26 cellular contexts compared by ENCODE assay signal in the genomic region with DNA sequence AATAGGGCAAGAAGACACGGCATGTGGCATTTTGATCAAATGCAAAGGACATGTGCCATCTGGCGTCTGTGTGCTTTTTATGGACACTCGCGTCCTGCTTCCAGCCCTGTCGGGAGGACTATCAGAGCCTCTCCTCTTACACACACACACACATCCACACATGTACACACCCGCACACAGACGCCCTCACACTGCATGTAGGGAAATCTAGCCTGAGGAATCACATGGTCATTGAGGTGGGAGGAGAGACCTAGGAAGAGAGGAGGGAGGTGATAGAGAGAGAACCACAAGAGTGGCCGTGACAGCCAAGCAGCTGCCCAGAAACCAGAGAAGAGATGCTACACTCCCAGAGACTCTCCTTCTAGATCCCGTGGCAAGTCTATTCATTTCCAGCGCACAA.
"Had no signal": no experiment of that assay in that cellular context is flagged by ENCODE, and none has a peak within 500 bp of the region (broad histone marks: within the 10 kb centered on the region; RNA-seq: fewer than 3 reads in every experiment).

No MANE protein-coding gene starts in this region.

- ATAC-seq: lower lobe of right lung, right cardiac atrium had no signal

- H3K27ac Mint-ChIP-seq: activated B cell treated with CpG ODN at 0.5 μM for 24 hours; activated CD4-positive, alpha-beta T cell treated with anti-CD3 and anti-CD28 coated beads, Interleukin-2, amount 10 ng/mL, durations not matched to agents 24 days and 14 days; activated naive CD4-positive, alpha-beta T cell treated with anti-CD3 and anti-CD28 coated beads, Interleukin-2, amount 10 ng/mL, durations not matched to agents 7 days and 5 days; dendritic cell treated with granulocyte-macrophage colony-stimulating factor and Interleukin-4, amounts not matched to agents 40 ng/mL and 50 ng/mL, for 4 days; immature natural killer cell; nephron; progenitor cell of endocrine pancreas; stimulated activated naive CD8-positive, alpha-beta T cell treated with anti-CD3 and anti-CD28 coated beads, Interleukin-15, Interleukin-2, amounts not matched to agents 100 ng/mL and 50 ng/mL, for 24 hours had no signal

- H3K27me3 Mint-ChIP-seq: stimulated activated naive CD8-positive, alpha-beta T cell treated with anti-CD3 and anti-CD28 coated beads, Interleukin-15, Interleukin-2, amounts not matched to agents 100 ng/mL and 50 ng/mL, for 24 hours had no signal

- H3K9me3 Mint-ChIP-seq: activated B cell treated with CpG ODN at 0.5 μM for 24 hours; activated CD4-positive, alpha-beta T cell treated with anti-CD3 and anti-CD28 coated beads, Interleukin-2, amount 10 ng/mL, durations not matched to agents 24 days and 14 days; activated naive CD4-positive, alpha-beta T cell treated with anti-CD3 and anti-CD28 coated beads, Interleukin-2, amount 10 ng/mL, durations not matched to agents 7 days and 5 days; dendritic cell treated with granulocyte-macrophage colony-stimulating factor and Interleukin-4, amounts not matched to agents 40 ng/mL and 50 ng/mL, for 4 days; immature natural killer cell; nephron; stimulated activated naive CD8-positive, alpha-beta T cell treated with anti-CD3 and anti-CD28 coated beads, Interleukin-15, Interleukin-2, amounts not matched to agents 100 ng/mL and 50 ng/mL, for 24 hours had no signal

- H3K4me1 ChIP-seq: breast epithelium, esophagus squamous epithelium, lower lobe of right lung, suprapubic skin had no signal

- H3K36me3 Mint-ChIP-seq: activated naive CD4-positive, alpha-beta T cell treated with anti-CD3 and anti-CD28 coated beads, Interleukin-2, amount 10 ng/mL, durations not matched to agents 7 days and 5 days had no signal

- H3K4me3 ChIP-seq: breast epithelium, esophagus squamous epithelium, lower lobe of right lung, skin epidermis, suprapubic skin had no signal

- H3K4me3 Mint-ChIP-seq: activated B cell treated with CpG ODN at 0.5 μM for 24 hours; activated CD4-positive, alpha-beta T cell treated with anti-CD3 and anti-CD28 coated beads, Interleukin-2, amount 10 ng/mL, durations not matched to agents 24 days and 14 days; activated naive CD4-positive, alpha-beta T cell treated with anti-CD3 and anti-CD28 coated beads, Interleukin-2, amount 10 ng/mL, durations not matched to agents 7 days and 5 days; dendritic cell treated with granulocyte-macrophage colony-stimulating factor and Interleukin-4, amounts not matched to agents 40 ng/mL and 50 ng/mL, for 4 days; immature natural killer cell; nephron; stimulated activated naive CD8-positive, alpha-beta T cell treated with anti-CD3 and anti-CD28 coated beads, Interleukin-15, Interleukin-2, amounts not matched to agents 100 ng/mL and 50 ng/mL, for 24 hours had no signal

- H3K27me3 ChIP-seq: breast epithelium, esophagus squamous epithelium, suprapubic skin had no signal

- H3K36me3 ChIP-seq: breast epithelium, esophagus squamous epithelium, lower lobe of right lung, suprapubic skin had no signal

- DNase-seq: activated B cell treated with CpG ODN at 0.5 μM for 24 hours; activated CD4-positive, alpha-beta T cell treated with anti-CD3 and anti-CD28 coated beads, Interleukin-2, amount 10 ng/mL, durations not matched to agents 24 days and 14 days; activated CD8-positive, alpha-beta memory T cell treated with anti-CD3 and anti-CD28 coated beads, Interleukin-2, amount 50 U/mL, for 4 hours; activated effector memory CD4-positive, alpha-beta T cell treated with Interleukin-2 at 50 U/mL for 16 hours; activated naive CD4-positive, alpha-beta T cell treated with anti-CD3 and anti-CD28 coated beads, Interleukin-2, amount 10 ng/mL, durations not matched to agents 7 days and 5 days; activated T-cell treated with anti-CD3 and anti-CD28 coated beads, Interleukin-2, amount 50 U/mL, for 48 hours; aorta; cerebellar nuclear complex; effector memory CD4-positive, alpha-beta T cell; esophagus squamous epithelium; immature natural killer cell; lower lobe of right lung; nucleus accumbens; right cardiac atrium; stimulated activated CD4-positive, alpha-beta T cell treated with anti-CD3 and anti-CD28 coated beads, Interleukin-2, amount 100 ng/mL, for 48 hours; T-helper 1 cell; T-helper 9 cell; trophoblast cell had no signal

- H3K4me1 Mint-ChIP-seq: activated B cell treated with CpG ODN at 0.5 μM for 24 hours; activated CD4-positive, alpha-beta T cell treated with anti-CD3 and anti-CD28 coated beads, Interleukin-2, amount 10 ng/mL, durations not matched to agents 24 days and 14 days; activated naive CD4-positive, alpha-beta T cell treated with anti-CD3 and anti-CD28 coated beads, Interleukin-2, amount 10 ng/mL, durations not matched to agents 7 days and 5 days; immature natural killer cell had no signal

- H3K27ac ChIP-seq: breast epithelium, esophagus squamous epithelium, lower lobe of right lung, skin epidermis, suprapubic skin had no signal

- H3K9me3 ChIP-seq: breast epithelium, esophagus squamous epithelium, lower lobe of right lung, suprapubic skin had no signal

- FAIRE-seq: endothelial cell of umbilical vein had no signal
